8 cellular contexts compared by ENCODE assay signal in genomic region chr9:97412628-97413382, GRCh38. TPM values are rescaled to one million over a fixed set of nuclear protein-coding genes. Genes with fewer than 3 reads are reported as not detected.
DNase-seq lines count a peak whose midpoint lies in the region; ATAC-seq and TF ChIP-seq lines count a peak whose summit lies in the region.

No MANE protein-coding gene starts in this region.

- H3K36me3 ChIP-seq in WERI-Rb-1 (no peaks in the 10 kb centered on the region), neuronal stem cell (replicated peaks in 1 of 2; ENCODE audit: control insufficient read depth in 2 of 2, insufficient read depth in 2 of 2, low read length in 2 of 2) (no peaks in the 10 kb centered on the region)

- no peak overlapping the region for H2BK120ac ChIP-seq in neuronal stem cell (ENCODE audit: low read depth, low read length)

- no peak for TF ChIP-seq CTCF in 22Rv1 (IDR thresholded peaks at IDR 0.05)
- TF ChIP-seq CTCF in WERI-Rb-1 (IDR thresholded peaks at IDR 0.05; ENCODE audit: low read depth, low read length): no peak

- H3K18ac ChIP-seq in neuronal stem cell (ENCODE audit: low read length): peak overlapping the region; percentile 91

- peak overlapping the region; percentile 89 for H3K4me2 ChIP-seq in neuronal stem cell (ENCODE audit: insufficient read depth, low read length, poor library complexity, severe bottlenecking)

- H2BK5ac ChIP-seq in neuronal stem cell (ENCODE audit: low read length): no peak overlapping the region

- H3K9ac ChIP-seq in neuronal stem cell (ENCODE audit: low read depth, low read length, poor library complexity): peak overlapping the region; percentile 82

- peak overlapping the region; percentile 85 for H3K14ac ChIP-seq in neuronal stem cell (ENCODE audit: low read length)

- H4K8ac ChIP-seq in neuronal stem cell (ENCODE audit: low read depth, low read length): no peak overlapping the region

- no peak overlapping the region for H2BK12ac ChIP-seq in neuronal stem cell (ENCODE audit: low read length)

- no peak overlapping the region for H4K91ac ChIP-seq in neuronal stem cell (ENCODE audit: low read depth, low read length, poor library complexity)

- peak overlapping the region; percentile 87 for H3K4me3 ChIP-seq in WERI-Rb-1 (ENCODE audit: low read depth, low read length)
- peak overlapping the region; percentile 49 to 87 for H3K4me3 ChIP-seq in neuronal stem cell (ENCODE audit: low read length in 2 of 2)

- WGBS in neuronal stem cell (ENCODE audit: extremely low coverage in 2 of 2, insufficient read length in 2 of 2, insufficient replicate concordance in 1 of 2), 2 donors: no CpG with 5 or more reads among the region's 16 CpGs

- H3K9me3 ChIP-seq in WERI-Rb-1 (ENCODE audit: severe bottlenecking) (peaks cover 8% of the 10 kb centered on the region), neuronal stem cell (replicated peaks in 1 of 2; ENCODE audit: control insufficient read depth in 2 of 2, insufficient read depth in 1 of 2, low read depth in 1 of 2, low read length in 2 of 2) (peaks cover 0 to 2% of the 10 kb centered on the region in 2 donors)

- peak overlapping the region; percentile 95 for H2AFZ ChIP-seq in neuronal stem cell (ENCODE audit: low read length)

- no peak overlapping the region for H2AK5ac ChIP-seq in neuronal stem cell (ENCODE audit: low read depth, low read length)

- H3K79me1 ChIP-seq in neuronal stem cell (ENCODE audit: low read depth, low read length): no peaks in the 10 kb centered on the region

- H3K27ac ChIP-seq in 22Rv1 (peak overlapping the region; percentile 68), WERI-Rb-1 (no peak overlapping the region), neuronal stem cell (replicated peaks; ENCODE audit: low read length) (no peak overlapping the region)

- DNase-seq in WERI-Rb-1 (no peak), foreskin melanocyte (peak; percentile 20), neuronal stem cell (ENCODE audit: low spot score) (peak; percentile 15), ecto neural progenitor cell (ENCODE audit: low spot score) (no peak)
- DNase-seq in activated effector memory CD4-positive, alpha-beta T cell treated with anti-CD3 and anti-CD28 coated beads, Interleukin-2, amount 50 U/mL, for 16 hours: no peak

- H2BK15ac ChIP-seq in neuronal stem cell (ENCODE audit: low read length): no peak overlapping the region

- H3K4ac ChIP-seq in neuronal stem cell (ENCODE audit: low read length): no peak overlapping the region

- peaks cover 0 to 3% of the 10 kb centered on the region in 2 donors for H3K4me1 ChIP-seq in neuronal stem cell (ENCODE audit: control insufficient read depth in 2 of 2, insufficient read depth in 1 of 2, low read depth in 1 of 2, low read length in 2 of 2)

- peak overlapping the region; percentile 45 for H3K23ac ChIP-seq in neuronal stem cell (ENCODE audit: low read depth, low read length, poor library complexity)

- H3K27me3 ChIP-seq in WERI-Rb-1 (ENCODE audit: insufficient read depth, low read depth, severe bottlenecking) (no peaks in the 10 kb centered on the region), neuronal stem cell (ENCODE audit: control insufficient read depth in 3 of 3, insufficient read depth in 3 of 3, low read depth in 1 of 3, low read length in 3 of 3) (peaks cover 3 to 52% (median 16%) of the 10 kb centered on the region in 3 experiments)

- ATAC-seq in GM18502 (IDR thresholded peaks at IDR 0.05; ENCODE audit: poor library complexity, unreplicated experiment): peak; percentile 17
- ATAC-seq in HG03342 (IDR thresholded peaks at IDR 0.05; ENCODE audit: unreplicated experiment): peak; percentile 11

RNA-seq across cellular contexts. Expression of gene TDRD7, which starts 0.9 kb away (rescaled TPM):
- polyA plus RNA-seq in neuronal stem cell (2013, experiment 1 of 2): 1.9 TPM
- polyA plus RNA-seq in neuronal stem cell (2013, experiment 2 of 2): 1.8 TPM

Comparison
In these comparisons a context has a peak if more than half of its experiments do, and no peak if none do; other contexts are left out.
1. DNase-seq: peak in foreskin melanocyte (single experiment) and neuronal stem cell (single experiment); none in WERI-Rb-1 (single experiment), ecto neural progenitor cell (single experiment) and activated effector memory CD4-positive, alpha-beta T cell treated with anti-CD3 and anti-CD28 coated beads, Interleukin-2, amount 50 U/mL, for 16 hours (single experiment).